8 cellular contexts compared by ENCODE assay signal in genomic region chrX:16023790-16024734, GRCh38.
DNase-seq lines count a peak whose midpoint lies in the region; ATAC-seq and TF ChIP-seq lines count a peak whose summit lies in the region.

No MANE protein-coding gene starts in this region.

- 27% methylated on average over 9 of the region's 9 CpGs for WGBS in smooth muscle cell (ENCODE audit: low lambda C conversion rate)
- 65 to 68% methylated on average over 9 of the region's 9 CpGs for WGBS in aorta, 2 donors

- peak overlapping the region; percentile 96 for H3K27ac ChIP-seq in smooth muscle cell (ENCODE audit: low read depth)
- no peak overlapping the region for H3K27ac ChIP-seq in aorta (ENCODE audit: low read depth in 1 of 2, low read length in 2 of 2)

- peak overlapping the region; percentile 62 for H3K4me2 ChIP-seq in smooth muscle cell

- no peak for TF ChIP-seq CTCF in smooth muscle cell (IDR thresholded peaks at IDR 0.05; ENCODE audit: borderline replicate concordance, insufficient read depth, poor library complexity, severe bottlenecking)

- H3K4me1 ChIP-seq in smooth muscle cell (ENCODE audit: low read depth) (peaks cover 39% of the 10 kb centered on the region), aorta (ENCODE audit: control insufficient read depth in 1 of 2, insufficient read depth in 2 of 2, low read length in 2 of 2) (no peaks in the 10 kb centered on the region)

- no peak overlapping the region for H3K4me3 ChIP-seq in smooth muscle cell
- H3K4me3 ChIP-seq in aorta (ENCODE audit: low read length in 2 of 2) = no peak overlapping the region

- DNase-seq in activated CD4-positive, CD25-positive, alpha-beta regulatory T cell treated with anti-CD3 and anti-CD28 coated beads, Interleukin-2, amount 50 U/mL, for 72 hours = no peak
- DNase-seq in RKO (ENCODE audit: low spot score) (peak; percentile 53), smooth muscle cell (lab: John Stamatoyannopoulos, UW; ENCODE audit: unreplicated experiment) (no peak), left cardiac atrium (no peak), aorta (no peak), NCI-H2227 (lab: John Stamatoyannopoulos, UW; ENCODE audit: unreplicated experiment) (no peak)

- H3K79me2 ChIP-seq in smooth muscle cell (ENCODE audit: low read depth) = no peaks in the 10 kb centered on the region

- peaks cover 14% of the 10 kb centered on the region for H3F3A ChIP-seq in smooth muscle cell (ENCODE audit: low read depth)

- ATAC-seq in activated CD4-positive, CD25-positive, alpha-beta regulatory T cell treated with anti-CD3 and anti-CD28 coated beads, Interleukin-2, amount 50 U/mL, for 24 hours = peak; percentile 91 to 92
- peak; percentile 99 for ATAC-seq in HG02852 (IDR thresholded peaks at IDR 0.05; ENCODE audit: unreplicated experiment)
- no peak for ATAC-seq in left cardiac atrium
- no peak for ATAC-seq in aorta (ENCODE audit: low FRiP score)

- H3K27me3 ChIP-seq in smooth muscle cell (ENCODE audit: low read depth) = no peaks in the 10 kb centered on the region
- H3K27me3 ChIP-seq in aorta (ENCODE audit: control insufficient read depth in 1 of 2, insufficient read depth in 2 of 2, low read length in 1 of 2) = no peaks in the 10 kb centered on the region

- H3K9me3 ChIP-seq in smooth muscle cell (replicated peaks; ENCODE audit: low read depth) = no peaks in the 10 kb centered on the region
- H3K9me3 ChIP-seq in aorta (ENCODE audit: control insufficient read depth, low read length) = no peaks in the 10 kb centered on the region

- peak overlapping the region; percentile 88 for H3K9ac ChIP-seq in smooth muscle cell (ENCODE audit: low read depth)

- no peak overlapping the region for H2AFZ ChIP-seq in smooth muscle cell (ENCODE audit: low read depth)

- H3K36me3 ChIP-seq in smooth muscle cell (ENCODE audit: low read depth) (no peaks in the 10 kb centered on the region), aorta (ENCODE audit: control insufficient read depth in 1 of 2, insufficient read depth in 2 of 2, low read length in 1 of 2) (no peaks in the 10 kb centered on the region)

- H4K20me1 ChIP-seq in smooth muscle cell (ENCODE audit: low read depth) = no peaks in the 10 kb centered on the region

- intact Hi-C loops in left cardiac atrium (cut with DNase I) (no loop called here), aorta (cut with DNase I) (no loop called here)

Comparison
In these comparisons a context has a peak if more than half of its experiments do, and no peak if none do; other contexts are left out.
1. ATAC-seq: peak in activated CD4-positive, CD25-positive, alpha-beta regulatory T cell treated with anti-CD3 and anti-CD28 coated beads, Interleukin-2, amount 50 U/mL, for 24 hours (2 of 2) and HG02852 (single experiment); none in left cardiac atrium (0 of 2) and aorta (single experiment).